1 cellular context compared by ENCODE assay signal in the genomic region with DNA sequence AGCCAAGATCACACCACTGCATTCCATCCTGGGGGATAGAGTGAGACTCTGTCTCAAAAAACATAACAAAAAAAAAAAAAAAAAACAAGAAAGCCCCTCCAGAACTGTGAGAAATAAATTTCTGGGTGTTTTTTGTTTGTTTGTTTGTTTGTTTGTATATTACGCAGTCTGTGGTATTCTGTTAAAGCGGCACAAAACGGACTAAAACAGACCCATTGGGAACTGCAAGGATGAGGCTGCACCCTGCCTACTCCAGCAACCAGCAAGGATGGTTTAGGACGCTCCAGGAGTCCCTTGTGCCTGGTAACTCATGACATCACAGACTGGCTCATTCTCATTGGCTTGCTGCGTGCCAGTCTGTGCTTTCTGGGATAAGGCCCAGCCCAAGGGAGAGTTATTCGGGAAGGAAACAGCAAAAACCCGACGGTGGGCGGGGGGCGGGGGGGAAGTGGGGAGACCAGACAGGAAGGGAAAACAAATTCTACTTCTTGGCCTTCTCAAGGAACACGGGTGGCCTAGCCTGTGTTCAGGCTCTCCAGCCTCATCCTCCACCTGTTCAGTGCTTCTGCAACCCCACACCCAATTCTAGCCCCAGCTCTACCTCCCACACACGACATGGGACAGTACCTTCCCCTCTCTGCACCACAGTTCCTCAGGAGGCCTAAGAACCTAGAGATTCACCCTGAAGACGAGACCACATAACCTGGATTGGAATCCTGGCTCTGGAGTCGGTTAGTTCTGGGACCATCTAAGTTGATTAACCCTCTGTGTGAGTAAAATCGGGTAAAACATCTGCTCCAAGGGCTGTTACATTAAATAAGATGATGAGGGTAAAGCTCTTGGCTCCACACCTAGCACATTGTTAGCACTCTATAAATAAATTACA.
TF ChIP-seq lines count a peak whose summit lies in the region.

No MANE protein-coding gene starts in this region.

TF ChIP-seq in H1, 55 proteins besides CTCF, POLR2A, EP300 and RAD21:
- TF ChIP-seq FOSL1 (IDR thresholded peaks at IDR 0.05; ENCODE audit: insufficient read depth, low read depth, low read length), result no peak
- TF ChIP-seq CHD1 (IDR thresholded peaks at IDR 0.05; ENCODE audit: low read depth, low read length), result no peak
- TF ChIP-seq POLR2AphosphoS5 (IDR thresholded peaks at IDR 0.05; ENCODE audit: low read depth, low read length), result no peak
- TF ChIP-seq SP1 (IDR thresholded peaks at IDR 0.05; ENCODE audit: low read depth, low read length), result peak; percentile 70
- no peak for TF ChIP-seq SRF (IDR thresholded peaks at IDR 0.05; ENCODE audit: low read depth, low read length)
- TF ChIP-seq, protein P1, sequence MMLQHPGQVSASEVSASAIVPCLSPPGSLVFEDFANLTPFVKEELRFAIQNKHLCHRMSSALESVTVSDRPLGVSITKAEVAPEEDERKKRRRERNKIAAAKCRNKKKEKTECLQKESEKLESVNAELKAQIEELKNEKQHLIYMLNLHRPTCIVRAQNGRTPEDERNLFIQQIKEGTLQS (IDR thresholded peaks at IDR 0.05; ENCODE audit: insufficient read depth, low read depth, low read length), result no peak
- no peak for TF ChIP-seq BRCA1 (IDR thresholded peaks at IDR 0.05; ENCODE audit: low read depth, low read length)
- TF ChIP-seq BACH1 (IDR thresholded peaks at IDR 0.05; ENCODE audit: low read length), result no peak
- TF ChIP-seq, protein P2, sequence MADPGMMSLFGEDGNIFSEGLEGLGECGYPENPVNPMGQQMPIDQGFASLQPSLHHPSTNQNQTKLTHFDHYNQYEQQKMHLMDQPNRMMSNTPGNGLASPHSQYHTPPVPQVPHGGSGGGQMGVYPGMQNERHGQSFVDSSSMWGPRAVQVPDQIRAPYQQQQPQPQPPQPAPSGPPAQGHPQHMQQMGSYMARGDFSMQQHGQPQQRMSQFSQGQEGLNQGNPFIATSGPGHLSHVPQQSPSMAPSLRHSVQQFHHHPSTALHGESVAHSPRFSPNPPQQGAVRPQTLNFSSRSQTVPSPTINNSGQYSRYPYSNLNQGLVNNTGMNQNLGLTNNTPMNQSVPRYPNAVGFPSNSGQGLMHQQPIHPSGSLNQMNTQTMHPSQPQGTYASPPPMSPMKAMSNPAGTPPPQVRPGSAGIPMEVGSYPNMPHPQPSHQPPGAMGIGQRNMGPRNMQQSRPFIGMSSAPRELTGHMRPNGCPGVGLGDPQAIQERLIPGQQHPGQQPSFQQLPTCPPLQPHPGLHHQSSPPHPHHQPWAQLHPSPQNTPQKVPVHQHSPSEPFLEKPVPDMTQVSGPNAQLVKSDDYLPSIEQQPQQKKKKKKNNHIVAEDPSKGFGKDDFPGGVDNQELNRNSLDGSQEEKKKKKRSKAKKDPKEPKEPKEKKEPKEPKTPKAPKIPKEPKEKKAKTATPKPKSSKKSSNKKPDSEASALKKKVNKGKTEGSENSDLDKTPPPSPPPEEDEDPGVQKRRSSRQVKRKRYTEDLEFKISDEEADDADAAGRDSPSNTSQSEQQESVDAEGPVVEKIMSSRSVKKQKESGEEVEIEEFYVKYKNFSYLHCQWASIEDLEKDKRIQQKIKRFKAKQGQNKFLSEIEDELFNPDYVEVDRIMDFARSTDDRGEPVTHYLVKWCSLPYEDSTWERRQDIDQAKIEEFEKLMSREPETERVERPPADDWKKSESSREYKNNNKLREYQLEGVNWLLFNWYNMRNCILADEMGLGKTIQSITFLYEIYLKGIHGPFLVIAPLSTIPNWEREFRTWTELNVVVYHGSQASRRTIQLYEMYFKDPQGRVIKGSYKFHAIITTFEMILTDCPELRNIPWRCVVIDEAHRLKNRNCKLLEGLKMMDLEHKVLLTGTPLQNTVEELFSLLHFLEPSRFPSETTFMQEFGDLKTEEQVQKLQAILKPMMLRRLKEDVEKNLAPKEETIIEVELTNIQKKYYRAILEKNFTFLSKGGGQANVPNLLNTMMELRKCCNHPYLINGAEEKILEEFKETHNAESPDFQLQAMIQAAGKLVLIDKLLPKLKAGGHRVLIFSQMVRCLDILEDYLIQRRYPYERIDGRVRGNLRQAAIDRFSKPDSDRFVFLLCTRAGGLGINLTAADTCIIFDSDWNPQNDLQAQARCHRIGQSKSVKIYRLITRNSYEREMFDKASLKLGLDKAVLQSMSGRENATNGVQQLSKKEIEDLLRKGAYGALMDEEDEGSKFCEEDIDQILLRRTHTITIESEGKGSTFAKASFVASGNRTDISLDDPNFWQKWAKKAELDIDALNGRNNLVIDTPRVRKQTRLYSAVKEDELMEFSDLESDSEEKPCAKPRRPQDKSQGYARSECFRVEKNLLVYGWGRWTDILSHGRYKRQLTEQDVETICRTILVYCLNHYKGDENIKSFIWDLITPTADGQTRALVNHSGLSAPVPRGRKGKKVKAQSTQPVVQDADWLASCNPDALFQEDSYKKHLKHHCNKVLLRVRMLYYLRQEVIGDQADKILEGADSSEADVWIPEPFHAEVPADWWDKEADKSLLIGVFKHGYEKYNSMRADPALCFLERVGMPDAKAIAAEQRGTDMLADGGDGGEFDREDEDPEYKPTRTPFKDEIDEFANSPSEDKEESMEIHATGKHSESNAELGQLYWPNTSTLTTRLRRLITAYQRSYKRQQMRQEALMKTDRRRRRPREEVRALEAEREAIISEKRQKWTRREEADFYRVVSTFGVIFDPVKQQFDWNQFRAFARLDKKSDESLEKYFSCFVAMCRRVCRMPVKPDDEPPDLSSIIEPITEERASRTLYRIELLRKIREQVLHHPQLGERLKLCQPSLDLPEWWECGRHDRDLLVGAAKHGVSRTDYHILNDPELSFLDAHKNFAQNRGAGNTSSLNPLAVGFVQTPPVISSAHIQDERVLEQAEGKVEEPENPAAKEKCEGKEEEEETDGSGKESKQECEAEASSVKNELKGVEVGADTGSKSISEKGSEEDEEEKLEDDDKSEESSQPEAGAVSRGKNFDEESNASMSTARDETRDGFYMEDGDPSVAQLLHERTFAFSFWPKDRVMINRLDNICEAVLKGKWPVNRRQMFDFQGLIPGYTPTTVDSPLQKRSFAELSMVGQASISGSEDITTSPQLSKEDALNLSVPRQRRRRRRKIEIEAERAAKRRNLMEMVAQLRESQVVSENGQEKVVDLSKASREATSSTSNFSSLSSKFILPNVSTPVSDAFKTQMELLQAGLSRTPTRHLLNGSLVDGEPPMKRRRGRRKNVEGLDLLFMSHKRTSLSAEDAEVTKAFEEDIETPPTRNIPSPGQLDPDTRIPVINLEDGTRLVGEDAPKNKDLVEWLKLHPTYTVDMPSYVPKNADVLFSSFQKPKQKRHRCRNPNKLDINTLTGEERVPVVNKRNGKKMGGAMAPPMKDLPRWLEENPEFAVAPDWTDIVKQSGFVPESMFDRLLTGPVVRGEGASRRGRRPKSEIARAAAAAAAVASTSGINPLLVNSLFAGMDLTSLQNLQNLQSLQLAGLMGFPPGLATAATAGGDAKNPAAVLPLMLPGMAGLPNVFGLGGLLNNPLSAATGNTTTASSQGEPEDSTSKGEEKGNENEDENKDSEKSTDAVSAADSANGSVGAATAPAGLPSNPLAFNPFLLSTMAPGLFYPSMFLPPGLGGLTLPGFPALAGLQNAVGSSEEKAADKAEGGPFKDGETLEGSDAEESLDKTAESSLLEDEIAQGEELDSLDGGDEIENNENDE (IDR thresholded peaks at IDR 0.05; ENCODE audit: insufficient replicate concordance, low read length), result no peak
- TF ChIP-seq, protein P3, sequence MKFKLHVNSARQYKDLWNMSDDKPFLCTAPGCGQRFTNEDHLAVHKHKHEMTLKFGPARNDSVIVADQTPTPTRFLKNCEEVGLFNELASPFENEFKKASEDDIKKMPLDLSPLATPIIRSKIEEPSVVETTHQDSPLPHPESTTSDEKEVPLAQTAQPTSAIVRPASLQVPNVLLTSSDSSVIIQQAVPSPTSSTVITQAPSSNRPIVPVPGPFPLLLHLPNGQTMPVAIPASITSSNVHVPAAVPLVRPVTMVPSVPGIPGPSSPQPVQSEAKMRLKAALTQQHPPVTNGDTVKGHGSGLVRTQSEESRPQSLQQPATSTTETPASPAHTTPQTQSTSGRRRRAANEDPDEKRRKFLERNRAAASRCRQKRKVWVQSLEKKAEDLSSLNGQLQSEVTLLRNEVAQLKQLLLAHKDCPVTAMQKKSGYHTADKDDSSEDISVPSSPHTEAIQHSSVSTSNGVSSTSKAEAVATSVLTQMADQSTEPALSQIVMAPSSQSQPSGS (IDR thresholded peaks at IDR 0.05; ENCODE audit: low read length), result no peak
- no peak for TF ChIP-seq SIX5 (IDR thresholded peaks at IDR 0.05; ENCODE audit: low read depth, low read length)
- TF ChIP-seq KDM4A (IDR thresholded peaks at IDR 0.05; ENCODE audit: low read depth, low read length, severe bottlenecking), result no peak
- peak; percentile 53; the same call in 1 of the 2 replicates for TF ChIP-seq CHD2 (IDR thresholded peaks at IDR 0.05; ENCODE audit: low read length)
- no peak for TF ChIP-seq BCL11A (IDR thresholded peaks at IDR 0.05; ENCODE audit: low read depth in 2 of 2, low read length in 2 of 2)
- TF ChIP-seq SAP30 (IDR thresholded peaks at IDR 0.05; ENCODE audit: insufficient read depth, insufficient replicate concordance, low read length), result no peak
- no peak for TF ChIP-seq PHF8 (conservative IDR thresholded peaks at IDR 0.05; ENCODE audit: low read depth, low read length)
- TF ChIP-seq NRF1 (IDR thresholded peaks at IDR 0.05; ENCODE audit: low read depth, low read length), result no peak
- TF ChIP-seq RBBP5 (IDR thresholded peaks at IDR 0.05; ENCODE audit: borderline replicate concordance, low read depth, low read length), result no peak
- TF ChIP-seq CREB1 (IDR thresholded peaks at IDR 0.05), result peak; percentile 96
- TF ChIP-seq TAF7 (optimal IDR thresholded peaks at IDR 0.05; ENCODE audit: borderline replicate concordance, low read depth, low read length), result no peak
- peak; percentile 97 for TF ChIP-seq RFX5 (IDR thresholded peaks at IDR 0.05; ENCODE audit: borderline replicate concordance, low read depth, low read length)
